In the genomic region with DNA sequence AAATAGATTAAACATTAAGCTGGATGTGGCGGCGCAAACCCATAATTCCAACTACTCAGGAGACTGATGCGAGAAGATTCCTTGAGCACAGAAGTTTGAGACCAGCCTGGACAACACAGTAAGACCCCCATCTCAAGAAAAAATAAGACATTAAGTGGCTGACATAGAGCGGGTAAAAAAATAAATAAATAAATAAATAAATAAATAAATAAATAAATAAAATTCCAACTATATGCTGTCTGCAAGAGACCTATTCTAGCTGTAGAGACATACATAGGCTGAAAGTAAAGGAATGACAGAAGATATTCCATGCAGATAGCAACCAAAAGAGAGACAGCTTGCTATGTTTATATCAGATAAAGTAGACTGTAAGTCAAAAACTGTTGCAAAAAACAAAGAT, we compare ENCODE assay signal across 29 cellular contexts. TPM values are rescaled to one million over a fixed set of nuclear protein-coding genes. Genes with fewer than 3 reads are reported as not detected.
"Had no signal": no experiment of that assay in that cellular context is flagged by ENCODE, and none has a peak within 500 bp of the region (broad histone marks: within the 10 kb centered on the region; RNA-seq: fewer than 3 reads in every experiment).

No MANE protein-coding gene starts in this region.

- H3K4me3 Mint-ChIP-seq: activated B cell treated with CpG ODN at 0.5 μM for 24 hours; activated CD8-positive, alpha-beta T cell treated with anti-CD3 and anti-CD28 coated beads for 36 hours; activated naive CD8-positive, alpha-beta T cell; activated T-cell treated with anti-CD3 and anti-CD28 coated beads, Interleukin-2, amount 50 U/mL, for 4 hours; activated T-helper 17 cell treated with anti-CD3 and anti-CD28 coated beads, Interleukin-2, amount 50 U/mL, for 72 hours had no signal

- H3K27me3 Mint-ChIP-seq: activated CD8-positive, alpha-beta T cell treated with anti-CD3 and anti-CD28 coated beads for 36 hours had no signal

- H3K27me3 ChIP-seq: brain microvascular endothelial cell had no signal

- H3K36me3 ChIP-seq: brain microvascular endothelial cell, WERI-Rb-1 had no signal

- H3K27ac Mint-ChIP-seq: activated B cell treated with CpG ODN at 0.5 μM for 24 hours; activated CD8-positive, alpha-beta T cell treated with anti-CD3 and anti-CD28 coated beads for 36 hours; activated naive CD8-positive, alpha-beta T cell; activated T-helper 17 cell treated with anti-CD3 and anti-CD28 coated beads, Interleukin-2, amount 50 U/mL, for 72 hours had no signal

- H3K36me3 Mint-ChIP-seq: activated naive CD8-positive, alpha-beta T cell had no signal

- H3K27ac ChIP-seq: brain microvascular endothelial cell, epithelial cell of prostate, WERI-Rb-1 had no signal

- FAIRE-seq: bronchial epithelial cell, endometrium, endothelial cell of umbilical vein, frontal cortex had no signal

- H3K4me1 Mint-ChIP-seq: activated B cell treated with CpG ODN at 0.5 μM for 24 hours had no signal

- DNase-seq: activated B cell treated with CpG ODN at 0.5 μM for 24 hours; activated CD4-positive, alpha-beta T cell treated with anti-CD3 and anti-CD28 coated beads for 48 hours; activated CD4-positive, alpha-beta T cell treated with anti-CD3 and anti-CD28 coated beads, Interleukin-2, amount 50 U/mL, for 1 hour; activated CD4-positive, alpha-beta T cell treated with anti-CD3 and anti-CD28 coated beads, Interleukin-2, amount 50 U/mL, for 48 hours; activated CD8-positive, alpha-beta memory T cell treated with anti-CD3 and anti-CD28 coated beads for 24 hours; activated CD8-positive, alpha-beta T cell treated with anti-CD3 and anti-CD28 coated beads for 36 hours; activated effector memory CD4-positive, alpha-beta T cell treated with Interleukin-2 at 50 U/mL for 16 hours; activated gamma-delta T cell treated with Interleukin-2 at 50 U/mL for 16 hours; activated naive CD4-positive, alpha-beta T cell treated with anti-CD3 and anti-CD28 coated beads, Interleukin-2, amount 50 U/mL, for 16 hours; activated naive CD4-positive, alpha-beta T cell treated with Interleukin-2 at 50 U/mL for 16 hours; activated T-cell treated with anti-CD3 and anti-CD28 coated beads, Interleukin-2, amount 50 U/mL, for 4 hours; brain microvascular endothelial cell; cortex of kidney; dermis blood vessel endothelial cell; effector CD4-positive, alpha-beta T cell; foreskin fibroblast; head of caudate nucleus; hippocampal formation; T-helper 1 cell; T1000; WERI-Rb-1 had no signal

- ATAC-seq: activated CD8-positive, alpha-beta T cell treated with anti-CD3 and anti-CD28 coated beads for 36 hours; activated T-cell treated with anti-CD3 and anti-CD28 coated beads, Interleukin-2, amount 50 U/mL, for 4 hours; activated T-helper 17 cell treated with anti-CD3 and anti-CD28 coated beads, Interleukin-2, amount 50 U/mL, for 72 hours had no signal

RNA-seq across cellular contexts. Expression of a gene that starts 17.4 kb away (rescaled TPM):
- total RNA-seq: activated B cell treated with CpG ODN at 0.5 μM for 24 hours; activated CD8-positive, alpha-beta T cell treated with anti-CD3 and anti-CD28 coated beads for 36 hours; activated T-cell treated with anti-CD3 and anti-CD28 coated beads, Interleukin-2, amount 50 U/mL, for 4 hours; activated T-helper 17 cell treated with anti-CD3 and anti-CD28 coated beads, Interleukin-2, amount 50 U/mL, for 72 hours; T-helper 2 cell treated with Interferon-gamma antibody and Interleukin-4, amounts not matched to agents 100 ng/mL and 5 ng/mL, for 36 hours had no signal
